Comparison of ENCODE assay signal across 2 cellular contexts in the genomic region with DNA sequence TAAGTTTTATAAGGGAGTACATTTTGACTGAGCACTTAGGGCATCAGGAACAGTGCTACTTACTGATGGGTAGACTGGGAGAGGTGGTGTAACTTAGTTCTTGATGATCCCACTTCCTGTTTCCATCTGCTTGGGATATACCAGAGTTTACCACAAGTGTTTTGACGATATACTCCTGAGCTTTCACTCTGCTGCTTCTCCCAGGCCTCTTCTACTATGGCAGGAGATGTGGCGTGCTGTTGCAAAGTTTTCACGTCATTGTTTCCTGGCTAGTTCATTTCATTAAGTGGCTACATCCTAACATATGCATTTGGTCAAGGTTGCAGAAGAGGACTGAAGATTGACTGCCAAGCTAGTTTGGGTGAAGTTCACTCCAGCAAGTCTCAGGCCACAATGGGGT.
TF ChIP-seq lines count a peak whose summit lies in the region.

No MANE protein-coding gene starts in this region.

TF ChIP-seq in HepG2, 621 proteins besides CTCF, POLR2A, EP300 and RAD21:
- TF ChIP-seq RBM22 (optimal IDR thresholded peaks at IDR 0.05; ENCODE audit: low read length) = peak; percentile 64
- no peak for TF ChIP-seq MXI1 (IDR thresholded peaks at IDR 0.05; ENCODE audit: borderline replicate concordance, low read depth, low read length)

TF ChIP-seq in K562, 482 proteins besides CTCF, POLR2A, EP300 and RAD21:
- TF ChIP-seq, protein P1, sequence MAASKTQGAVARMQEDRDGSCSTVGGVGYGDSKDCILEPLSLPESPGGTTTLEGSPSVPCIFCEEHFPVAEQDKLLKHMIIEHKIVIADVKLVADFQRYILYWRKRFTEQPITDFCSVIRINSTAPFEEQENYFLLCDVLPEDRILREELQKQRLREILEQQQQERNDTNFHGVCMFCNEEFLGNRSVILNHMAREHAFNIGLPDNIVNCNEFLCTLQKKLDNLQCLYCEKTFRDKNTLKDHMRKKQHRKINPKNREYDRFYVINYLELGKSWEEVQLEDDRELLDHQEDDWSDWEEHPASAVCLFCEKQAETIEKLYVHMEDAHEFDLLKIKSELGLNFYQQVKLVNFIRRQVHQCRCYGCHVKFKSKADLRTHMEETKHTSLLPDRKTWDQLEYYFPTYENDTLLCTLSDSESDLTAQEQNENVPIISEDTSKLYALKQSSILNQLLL (CRISPR knock-in tag; IDR thresholded peaks at IDR 0.05; ENCODE audit: borderline replicate concordance) = no peak
- TF ChIP-seq GABPA (tag; conservative IDR thresholded peaks at IDR 0.05; ENCODE audit: low read depth) (no peak), ZNF41 (CRISPR knock-in tag; conservative IDR thresholded peaks at IDR 0.05) (no peak), SPI1 (IDR thresholded peaks at IDR 0.05; ENCODE audit: borderline replicate concordance, low read depth, low read length) (peak; percentile 55; the same call in 1 of the 2 replicates)
